ENCODE assay signal across 17 cellular contexts in the genomic region with DNA sequence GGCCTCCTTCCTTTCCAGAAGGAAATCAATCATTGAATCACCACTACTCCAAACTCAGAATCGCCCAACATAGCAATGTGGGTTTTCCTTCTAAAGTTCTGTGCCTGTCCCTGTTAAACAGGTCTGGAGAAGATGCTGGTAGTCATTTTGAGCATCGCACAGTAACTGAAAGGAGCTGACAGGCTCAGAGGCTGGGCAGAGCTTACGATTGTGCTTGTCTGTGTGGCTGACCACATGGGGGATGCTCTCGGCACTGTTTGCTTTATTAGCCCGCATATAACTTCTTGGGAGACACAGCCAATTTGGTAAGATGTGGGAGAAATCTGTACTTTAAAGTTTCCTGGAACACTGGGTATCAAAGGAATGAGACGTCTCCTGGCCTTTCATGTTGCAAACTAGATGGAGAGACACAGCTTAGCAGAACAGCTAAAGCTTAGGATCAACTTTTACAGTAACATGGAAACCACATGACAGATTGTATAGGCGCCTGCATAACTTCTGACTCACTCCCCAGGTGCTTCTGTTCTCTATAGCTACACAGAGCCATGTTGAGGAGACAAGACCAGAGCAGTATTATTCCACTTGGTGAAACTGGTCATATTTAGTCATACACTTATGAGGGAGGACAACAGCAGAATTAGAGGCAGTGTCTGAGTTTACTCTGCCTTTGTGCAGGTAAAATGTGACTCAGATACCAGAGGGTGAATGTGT.
DNase-seq lines count a peak whose midpoint lies in the region; ATAC-seq, FAIRE-seq and TF ChIP-seq lines count a peak whose summit lies in the region.
"Had no signal": no experiment of that assay in that cellular context is flagged by ENCODE, and none has a peak within 500 bp of the region (broad histone marks: within the 10 kb centered on the region; RNA-seq: fewer than 3 reads in every experiment).

No MANE protein-coding gene starts in this region.

- no peaks in the 10 kb centered on the region for H3K4me1 ChIP-seq in breast epithelium
- peaks cover 16% of the 10 kb centered on the region for H3K4me1 ChIP-seq in Loucy (ENCODE audit: insufficient read depth, low read length, poor library complexity, severe bottlenecking)
- no peaks in the 10 kb centered on the region for H3K4me1 ChIP-seq in GM12878 (ENCODE audit: control insufficient read depth, insufficient read depth, low read length)
- H3K4me1 ChIP-seq: left ventricle myocardium inferior had no signal

- H3K4me3 Mint-ChIP-seq in MCF 10A (ENCODE audit: unreplicated experiment) = no peak overlapping the region
- H3K4me3 Mint-ChIP-seq in stimulated activated effector memory CD8-positive, alpha-beta T cell treated with anti-CD3 and anti-CD28 coated beads, Interleukin-12 subunit alpha, Interleukin-12 subunit beta, amount 100 ng/mL, for 72 hours = no peak overlapping the region
- H3K4me3 Mint-ChIP-seq: HFFc6 had no signal

- DNase-seq in MCF 10A (ENCODE audit: unreplicated experiment) (peak; percentile 15), breast epithelium (ENCODE audit: low spot score in 2 of 2) (no peak), GM12878 (ENCODE audit: low read depth, low spot score) (no peak), COLO668 (lab: John Stamatoyannopoulos, UW; ENCODE audit: unreplicated experiment) (no peak), Right ventricle myocardium inferior (ENCODE audit: missing footprints) (no peak)
- DNase-seq in stimulated activated effector memory CD8-positive, alpha-beta T cell treated with anti-CD3 and anti-CD28 coated beads, Interleukin-12 subunit alpha, Interleukin-12 subunit beta, amount 100 ng/mL, for 72 hours (ENCODE audit: low spot score in 2 of 2) = no peak
- DNase-seq: activated CD8-positive, alpha-beta memory T cell treated with anti-CD3 and anti-CD28 coated beads, Interleukin-2, amount 50 U/mL, for 4 hours; AML-193; cerebellar nuclear complex; HFFc6; left ventricle myocardium inferior; MG63; NCI-H2081; NCI-H748 treated with DMSO at 0.1 percent for 48 hours had no signal

- WGBS in GM12878 (ENCODE audit: insufficient coverage, insufficient replicate concordance, low lambda C conversion rate, missing lambda C conversion rate) = 61% methylated on average over 7 of the region's 7 CpGs

- peak; percentile 71 for ATAC-seq in GM12878
- ATAC-seq in stimulated activated effector memory CD8-positive, alpha-beta T cell treated with anti-CD3 and anti-CD28 coated beads, Interleukin-12 subunit alpha, Interleukin-12 subunit beta, amount 100 ng/mL, for 72 hours = peak; percentile 93
- no peak for ATAC-seq in Right ventricle myocardium inferior
- no peak for ATAC-seq in HG02938 (IDR thresholded peaks at IDR 0.05; ENCODE audit: unreplicated experiment)

- POLR2A ChIA-PET in MCF 10A (lab: Yijun Ruan, JAX) (no interaction called here), GM12878 (lab: Charles Lee) (no interaction called here)

- TF ChIP-seq RAD21 in GM12878 (IDR thresholded peaks at IDR 0.05; ENCODE audit: insufficient read depth, low read depth, low read length) = no peak

- H3K36me3 Mint-ChIP-seq in MCF 10A (ENCODE audit: insufficient read depth, unreplicated experiment) = no peaks in the 10 kb centered on the region
- H3K36me3 Mint-ChIP-seq in stimulated activated effector memory CD8-positive, alpha-beta T cell treated with anti-CD3 and anti-CD28 coated beads, Interleukin-12 subunit alpha, Interleukin-12 subunit beta, amount 100 ng/mL, for 72 hours = no peaks in the 10 kb centered on the region

- H3K9me3 Mint-ChIP-seq in MCF 10A (ENCODE audit: unreplicated experiment) = no peaks in the 10 kb centered on the region
- no peaks in the 10 kb centered on the region for H3K9me3 Mint-ChIP-seq in stimulated activated effector memory CD8-positive, alpha-beta T cell treated with anti-CD3 and anti-CD28 coated beads, Interleukin-12 subunit alpha, Interleukin-12 subunit beta, amount 100 ng/mL, for 72 hours
- H3K9me3 Mint-ChIP-seq: HFFc6 had no signal

- H3K27me3 ChIP-seq in breast epithelium (no peaks in the 10 kb centered on the region), Loucy (ENCODE audit: insufficient read depth, low read length, poor library complexity, severe bottlenecking) (no peaks in the 10 kb centered on the region), GM12878 (replicated peaks in 1 of 2; ENCODE audit: control insufficient read depth in 2 of 2, insufficient read depth in 2 of 2, low read length in 1 of 2) (no peaks in the 10 kb centered on the region)
- H3K27me3 ChIP-seq: MG63 had no signal

- H3K27ac Mint-ChIP-seq in MCF 10A (ENCODE audit: low read depth, unreplicated experiment) = no peak overlapping the region
- H3K27ac Mint-ChIP-seq in stimulated activated effector memory CD8-positive, alpha-beta T cell treated with anti-CD3 and anti-CD28 coated beads, Interleukin-12 subunit alpha, Interleukin-12 subunit beta, amount 100 ng/mL, for 72 hours = no peak overlapping the region
- H3K27ac Mint-ChIP-seq: HFFc6 had no signal

- H4K20me1 ChIP-seq in Loucy (ENCODE audit: insufficient read depth, low read length, poor library complexity, severe bottlenecking) (no peaks in the 10 kb centered on the region), GM12878 (ENCODE audit: control insufficient read depth, insufficient read depth) (no peaks in the 10 kb centered on the region)

- 0 out of 2 replicates have a peak overlapping the region, but pooled peaks have one; percentile 44 for H2AFZ ChIP-seq in Loucy (ENCODE audit: low read length)
- no peak overlapping the region for H2AFZ ChIP-seq in GM12878 (ENCODE audit: control insufficient read depth, low read depth, low read length)

- peaks cover 13% of the 10 kb centered on the region for H3K27me3 Mint-ChIP-seq in MCF 10A (ENCODE audit: insufficient read depth, unreplicated experiment)

- peaks cover 5% of the 10 kb centered on the region for H3K4me1 Mint-ChIP-seq in MCF 10A (ENCODE audit: insufficient read depth, unreplicated experiment)
- peaks cover 49% of the 10 kb centered on the region for H3K4me1 Mint-ChIP-seq in stimulated activated effector memory CD8-positive, alpha-beta T cell treated with anti-CD3 and anti-CD28 coated beads, Interleukin-12 subunit alpha, Interleukin-12 subunit beta, amount 100 ng/mL, for 72 hours

- H3K4me3 ChIP-seq in breast epithelium (no peak overlapping the region), Loucy (ENCODE audit: low read length, poor library complexity, severe bottlenecking) (no peak overlapping the region), GM12878 (no peak overlapping the region)
- H3K4me3 ChIP-seq: left ventricle myocardium inferior, MG63 had no signal

- FAIRE-seq in GM12878 (lab: Jason Lieb, UNC) = no peak

- TF ChIP-seq EP300 in GM12878 (IDR thresholded peaks at IDR 0.05; ENCODE audit: borderline replicate concordance in 1 of 2, control insufficient read depth in 1 of 2, low read depth in 2 of 2, low read length in 2 of 2) = no peak

- in situ Hi-C loops in GM12878 (cut with MboI) = no loop called here

- CTCF ChIA-PET in MCF 10A (lab: Yijun Ruan, JAX) (interaction anchor here (0.8 to 0.9 kb wide), 2 partner anchors 9 to 62 kb away, joined by 3 to 5 read pairs; no protein-coding TSS in a partner anchor), GM12878 (lab: Yijun Ruan, JAX) (interaction anchor here (1.3 to 1.9 kb wide), 3 partner anchors 47 to 270 kb away, joined by 3 to 5 read pairs (median 3); no protein-coding TSS in a partner anchor)

- H3K9ac ChIP-seq in Loucy (ENCODE audit: low read depth, low read length, poor library complexity, severe bottlenecking) (no peak overlapping the region), GM12878 (ENCODE audit: control insufficient read depth, insufficient read depth, low read length) (no peak overlapping the region)

- H3F3A ChIP-seq in Loucy (ENCODE audit: low read depth) = no peaks in the 10 kb centered on the region

- intact Hi-C loops in MCF 10A (cut with micrococcal nuclease) = no loop called here
- intact Hi-C loops in breast epithelium (cut with DNase I; ENCODE audit: low total_unique reads) = no loop called here
- intact Hi-C loops in GM12878 (cut with micrococcal nuclease; ENCODE audit: unreplicated experiment) = loop anchor here (5.0 kb wide), 2 partner anchors 42 to 268 kb away; no protein-coding TSS in a partner anchor
- intact Hi-C loops in Right ventricle myocardium inferior (cut with DNase I) = no loop called here

- SMC1A ChIA-PET in GM12878 (lab: Charles Lee; ENCODE audit: uncharacterized antibody, unreplicated experiment) = interaction anchor here (0.7 to 1.3 kb wide), 4 partner anchors 11 to 57 kb away, joined by 3 to 5 read pairs (median 4); no protein-coding TSS in a partner anchor

- H3K36me3 ChIP-seq in breast epithelium (no peaks in the 10 kb centered on the region), Loucy (ENCODE audit: insufficient read depth, low read length) (no peaks in the 10 kb centered on the region), GM12878 (ENCODE audit: control insufficient read depth in 2 of 2, insufficient read depth in 2 of 2, low read length in 1 of 2) (no peaks in the 10 kb centered on the region)
- H3K36me3 ChIP-seq: left ventricle myocardium inferior, MG63 had no signal

- H3K79me2 ChIP-seq in Loucy (ENCODE audit: insufficient read depth, low read length) (no peaks in the 10 kb centered on the region), GM12878 (ENCODE audit: control insufficient read depth, insufficient read depth, low read length) (no peaks in the 10 kb centered on the region)

- no peaks in the 10 kb centered on the region for H3K9me2 ChIP-seq in Loucy (replicated peaks; ENCODE audit: low read depth, low read length)

- H3K9me3 ChIP-seq in breast epithelium = no peaks in the 10 kb centered on the region
- no peaks in the 10 kb centered on the region for H3K9me3 ChIP-seq in Loucy (ENCODE audit: insufficient read depth, low read depth, low read length)
- no peaks in the 10 kb centered on the region for H3K9me3 ChIP-seq in GM12878 (replicated peaks; ENCODE audit: control insufficient read depth, insufficient read depth, low read length)
- H3K9me3 ChIP-seq: left ventricle myocardium inferior, MG63 had no signal

- BruUV-seq in MCF 10A (replicated peaks; lab: Mats Ljungman, UMichigan) = no TSS peak
- BruUV-seq in GM12878 (replicated peaks; lab: Mats Ljungman, UMichigan) = no TSS peak

- H3K4me2 ChIP-seq in Loucy (ENCODE audit: low read depth, low read length, poor library complexity, severe bottlenecking) = peak overlapping the region; percentile 10
- no peak overlapping the region for H3K4me2 ChIP-seq in GM12878 (ENCODE audit: control insufficient read depth, insufficient read depth)

- H3K27ac ChIP-seq in breast epithelium (no peak overlapping the region), GM12878 (ENCODE audit: control insufficient read depth, insufficient read depth) (no peak overlapping the region)
- H3K27ac ChIP-seq: left ventricle myocardium inferior, VCaP had no signal

- no peak for TF ChIP-seq POLR2A in breast epithelium (IDR thresholded peaks at IDR 0.05)
- TF ChIP-seq POLR2A in GM12878 (IDR thresholded peaks at IDR 0.05; ENCODE audit: low read depth, low read length) = no peak

- TF ChIP-seq CTCF in MCF 10A (IDR thresholded peaks at IDR 0.05; ENCODE audit: unreplicated experiment) (no peak), breast epithelium (IDR thresholded peaks at IDR 0.05) (no peak), Loucy (conservative IDR thresholded peaks at IDR 0.05; ENCODE audit: low read length) (no peak), GM12878 (IDR thresholded peaks at IDR 0.05 in 2 of 3, conservative IDR thresholded peaks at IDR 0.05 in 1 of 3; ENCODE audit: control insufficient read depth in 2 of 3, extremely low read depth in 1 of 3, insufficient read depth in 1 of 3, low read depth in 3 of 3, low read length in 3 of 3) (no peak)

- RAD21 ChIA-PET in GM12878 (lab: Charles Lee; ENCODE audit: unreplicated experiment) = interaction anchor here (0.7 to 1.3 kb wide), 5 partner anchors 11 to 61 kb away, joined by 3 read pairs; no protein-coding TSS in a partner anchor

Comparison
In these comparisons a context has a peak if more than half of its experiments do, and no peak if none do; other contexts are left out.
1. ATAC-seq: peak in GM12878 (single experiment) and stimulated activated effector memory CD8-positive, alpha-beta T cell treated with anti-CD3 and anti-CD28 coated beads, Interleukin-12 subunit alpha, Interleukin-12 subunit beta, amount 100 ng/mL, for 72 hours (single experiment); none in Right ventricle myocardium inferior (single experiment) and HG02938 (single experiment).